19 cellular contexts compared by ENCODE assay signal in the genomic region with DNA sequence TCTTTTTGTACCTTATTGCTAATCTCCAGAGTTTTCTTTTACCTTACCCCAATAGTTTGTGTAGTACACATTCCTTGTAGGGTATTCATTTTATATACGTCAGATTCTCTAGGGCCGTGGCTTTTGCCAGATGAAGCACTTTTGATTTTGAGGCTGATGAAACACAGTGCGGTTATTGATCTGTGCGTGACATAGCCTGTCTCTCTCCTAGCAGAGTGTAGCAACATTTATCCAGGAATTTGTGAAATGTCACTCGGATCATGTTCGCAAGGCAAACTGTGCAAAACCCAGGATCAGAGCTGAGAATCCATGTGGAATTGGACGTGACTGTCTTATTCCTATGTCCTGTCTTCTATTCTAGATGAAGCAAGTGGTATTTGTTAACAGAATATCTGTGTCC.
A peak's percentile ranks its signal among the peaks of the same experiment; 100 is the strongest.
DNase-seq lines count a peak whose midpoint lies in the region; ATAC-seq and TF ChIP-seq lines count a peak whose summit lies in the region.
"Had no signal": no experiment of that assay in that cellular context is flagged by ENCODE, and none has a peak within 500 bp of the region (broad histone marks: within the 10 kb centered on the region; RNA-seq: fewer than 3 reads in every experiment).

No MANE protein-coding gene starts in this region.

- H3K36me3 ChIP-seq in GM23338 (ENCODE audit: insufficient read depth), result no peaks in the 10 kb centered on the region
- H3K36me3 ChIP-seq in neuronal stem cell (replicated peaks in 1 of 2; ENCODE audit: control insufficient read depth in 2 of 2, insufficient read depth in 2 of 2, low read length in 2 of 2), result no peaks in the 10 kb centered on the region
- H3K36me3 ChIP-seq: BE2C had no signal

- H3K4me2 ChIP-seq in GM23338, result no peak overlapping the region
- H3K4me2 ChIP-seq in neuronal stem cell (ENCODE audit: insufficient read depth, low read length, poor library complexity, severe bottlenecking), result no peak overlapping the region
- H3K4me2 ChIP-seq: BLaER1 had no signal

- H3K4me1 ChIP-seq in GM23338 (ENCODE audit: insufficient read depth) (no peaks in the 10 kb centered on the region), neuronal stem cell (ENCODE audit: control insufficient read depth in 2 of 2, insufficient read depth in 1 of 2, low read depth in 1 of 2, low read length in 2 of 2) (no peaks in the 10 kb centered on the region)
- H3K4me1 ChIP-seq: BE2C, BLaER1, Caco-2 had no signal

- H2BK12ac ChIP-seq in neuronal stem cell (ENCODE audit: low read length), result no peak overlapping the region

- DNase-seq in GM23338 (ENCODE audit: low spot score) (no peak), HuH-7.5 (ENCODE audit: low spot score) (peak; percentile 3), left lobe of liver (ENCODE audit: low spot score) (peak; percentile 48), neuronal stem cell (ENCODE audit: low spot score) (no peak), endothelial cell (ENCODE audit: low spot score) (no peak)
- DNase-seq in CD4-positive, alpha-beta T cell, result no peak
- DNase-seq: 8988T; ACHN; BE2C; C1 segment of cervical spinal cord; Caco-2; Calu3; CD4-positive, CD25-positive, alpha-beta regulatory T cell; CD8-positive, alpha-beta T cell; DMS79 treated with DMSO at 0.1 percent for 48 hours; GF-D8 had no signal

- H2AFZ ChIP-seq in GM23338, result no peak overlapping the region
- H2AFZ ChIP-seq in neuronal stem cell (ENCODE audit: low read length), result no peak overlapping the region

- H3K27ac Mint-ChIP-seq in GM23338 (peak overlapping the region; percentile 17; the same call in 1 of the 2 replicates), endothelial cell (ENCODE audit: unreplicated experiment) (no peak overlapping the region)
- H3K27ac Mint-ChIP-seq in CD4-positive, alpha-beta T cell, result no peak overlapping the region
- H3K27ac Mint-ChIP-seq: CD14-positive monocyte; CD4-positive, CD25-positive, alpha-beta regulatory T cell; CD8-positive, alpha-beta T cell had no signal

- H3K9me3 Mint-ChIP-seq in GM23338 (no peaks in the 10 kb centered on the region; the same call in 2 of the 3 replicates), endothelial cell (ENCODE audit: unreplicated experiment) (no peaks in the 10 kb centered on the region)
- peaks cover 5% of the 10 kb centered on the region for H3K9me3 Mint-ChIP-seq in CD4-positive, alpha-beta T cell

- H3K79me1 ChIP-seq in neuronal stem cell (ENCODE audit: low read depth, low read length), result no peaks in the 10 kb centered on the region

- H3K9me2 ChIP-seq in GM23338 (ENCODE audit: insufficient read depth), result no peaks in the 10 kb centered on the region

- H2BK5ac ChIP-seq in neuronal stem cell (ENCODE audit: low read length), result no peak overlapping the region

- H3K27ac ChIP-seq in GM23338 (ENCODE audit: low read depth) (no peak overlapping the region), neuronal stem cell (replicated peaks; ENCODE audit: low read length) (no peak overlapping the region)
- H3K27ac ChIP-seq in CD4-positive, alpha-beta T cell (ENCODE audit: low read depth, low read length), result no peak overlapping the region
- H3K27ac ChIP-seq: BLaER1 had no signal

- no peak overlapping the region for H4K8ac ChIP-seq in neuronal stem cell (ENCODE audit: low read depth, low read length)

- H2BK120ac ChIP-seq in neuronal stem cell (ENCODE audit: low read depth, low read length), result no peak overlapping the region

- no peaks in the 10 kb centered on the region for H3K4me1 Mint-ChIP-seq in GM23338
- no peaks in the 10 kb centered on the region for H3K4me1 Mint-ChIP-seq in CD4-positive, alpha-beta T cell (ENCODE audit: low read depth)
- H3K4me1 Mint-ChIP-seq in endothelial cell (ENCODE audit: unreplicated experiment), result no peaks in the 10 kb centered on the region
- H3K4me1 Mint-ChIP-seq: CD14-positive monocyte; CD4-positive, CD25-positive, alpha-beta regulatory T cell had no signal

- peak overlapping the region; percentile 50 for H3K9ac ChIP-seq in neuronal stem cell (ENCODE audit: low read depth, low read length, poor library complexity)
- H3K9ac ChIP-seq: BLaER1 had no signal

- no peak overlapping the region for H3K18ac ChIP-seq in neuronal stem cell (ENCODE audit: low read length)

- H3K27me3 Mint-ChIP-seq in GM23338 (ENCODE audit: insufficient read depth, low read depth, poor library complexity), result no peaks in the 10 kb centered on the region
- H3K27me3 Mint-ChIP-seq in CD4-positive, alpha-beta T cell, result no peaks in the 10 kb centered on the region
- H3K27me3 Mint-ChIP-seq in endothelial cell (ENCODE audit: unreplicated experiment), result no peaks in the 10 kb centered on the region

- no peaks in the 10 kb centered on the region for H3K79me2 ChIP-seq in GM23338 (replicated peaks; ENCODE audit: insufficient read depth)

- intact Hi-C loops in CD4-positive, alpha-beta T cell (cut with DNase I, micrococcal nuclease), result no loop called here

- H3K36me3 Mint-ChIP-seq in GM23338 (ENCODE audit: low read depth), result no peaks in the 10 kb centered on the region; the same call in 2 of the 3 replicates
- no peaks in the 10 kb centered on the region for H3K36me3 Mint-ChIP-seq in CD4-positive, alpha-beta T cell (ENCODE audit: low read depth)
- no peaks in the 10 kb centered on the region for H3K36me3 Mint-ChIP-seq in endothelial cell (ENCODE audit: low read depth, unreplicated experiment)
- H3K36me3 Mint-ChIP-seq: CD4-positive, CD25-positive, alpha-beta regulatory T cell; CD8-positive, alpha-beta T cell had no signal

- POLR2A ChIA-PET in CD4-positive, alpha-beta T cell (lab: Charles Lee), result no interaction called here

- no CpG with 5 or more reads among the region's 7 CpGs for WGBS in neuronal stem cell (ENCODE audit: extremely low coverage in 2 of 2, insufficient read length in 2 of 2, insufficient replicate concordance in 1 of 2), 2 donors

- TF ChIP-seq CTCF in GM23338 (conservative IDR thresholded peaks at IDR 0.05; ENCODE audit: low read depth in 2 of 2) (no peak), endothelial cell (IDR thresholded peaks at IDR 0.05; ENCODE audit: unreplicated experiment) (no peak)
- no peak for TF ChIP-seq CTCF in CD4-positive, alpha-beta T cell (IDR thresholded peaks at IDR 0.05)

- no peak for ATAC-seq in GM23338
- ATAC-seq in left lobe of liver, result peak; percentile 95
- ATAC-seq in CD4-positive, alpha-beta T cell (ENCODE audit: poor library complexity), result no peak
- ATAC-seq in GM18519 (IDR thresholded peaks at IDR 0.05; ENCODE audit: low FRiP score, unreplicated experiment), result no peak
- ATAC-seq: CD8-positive, alpha-beta T cell had no signal

- no peak overlapping the region for H3K23ac ChIP-seq in neuronal stem cell (ENCODE audit: low read depth, low read length, poor library complexity)

- H3K4me3 ChIP-seq in GM23338 (no peak overlapping the region), neuronal stem cell (ENCODE audit: low read length in 2 of 2) (no peak overlapping the region)
- H3K4me3 ChIP-seq: BLaER1 had no signal

- CTCF ChIA-PET in CD4-positive, alpha-beta T cell (lab: Charles Lee), result no interaction called here

- no peaks in the 10 kb centered on the region for H3F3A ChIP-seq in GM23338 (replicated peaks; ENCODE audit: low read depth)

- H3K27me3 ChIP-seq in GM23338 (ENCODE audit: insufficient read depth) (no peaks in the 10 kb centered on the region), neuronal stem cell (ENCODE audit: control insufficient read depth in 3 of 3, insufficient read depth in 3 of 3, low read depth in 1 of 3, low read length in 3 of 3) (no peaks in the 10 kb centered on the region)
- H3K27me3 ChIP-seq in CD4-positive, alpha-beta T cell (ENCODE audit: control insufficient read depth, insufficient read depth, low read length), result no peaks in the 10 kb centered on the region
- H3K27me3 ChIP-seq: BE2C, BLaER1 had no signal

- peaks cover 0 to 4% of the 10 kb centered on the region in 2 donors for H3K9me3 ChIP-seq in neuronal stem cell (replicated peaks in 1 of 2; ENCODE audit: control insufficient read depth in 2 of 2, insufficient read depth in 1 of 2, low read depth in 1 of 2, low read length in 2 of 2)
- H3K9me3 ChIP-seq in CD4-positive, alpha-beta T cell (ENCODE audit: control insufficient read depth, low read length), result no peaks in the 10 kb centered on the region
- H3K9me3 ChIP-seq: BE2C, Caco-2 had no signal

- no peak overlapping the region for H4K91ac ChIP-seq in neuronal stem cell (ENCODE audit: low read depth, low read length, poor library complexity)

- no peak overlapping the region for H2BK15ac ChIP-seq in neuronal stem cell (ENCODE audit: low read length)

- no peak overlapping the region for H3K14ac ChIP-seq in neuronal stem cell (ENCODE audit: low read length)

- no peaks in the 10 kb centered on the region for H4K20me1 ChIP-seq in GM23338 (replicated peaks; ENCODE audit: insufficient read depth)
- H4K20me1 ChIP-seq: BLaER1 had no signal

- no peak overlapping the region for H2AK5ac ChIP-seq in neuronal stem cell (ENCODE audit: low read depth, low read length)

- H3K4ac ChIP-seq in neuronal stem cell (ENCODE audit: low read length), result no peak overlapping the region

- H3K4me3 Mint-ChIP-seq in GM23338 (no peak overlapping the region), endothelial cell (ENCODE audit: unreplicated experiment) (no peak overlapping the region)
- H3K4me3 Mint-ChIP-seq in CD4-positive, alpha-beta T cell, result no peak overlapping the region
- H3K4me3 Mint-ChIP-seq: CD14-positive monocyte; CD4-positive, CD25-positive, alpha-beta regulatory T cell; CD8-positive, alpha-beta T cell had no signal

TF ChIP-seq in GM23338, 12 proteins besides CTCF, POLR2A, EP300 and RAD21 (continues in another document):
- no peak for TF ChIP-seq CREB1 (CRISPR knock-in tag; IDR thresholded peaks at IDR 0.05; ENCODE audit: low read depth)
- TF ChIP-seq JUNB (IDR thresholded peaks at IDR 0.05; ENCODE audit: unreplicated experiment), result no peak

Comparison
In these comparisons a context has a peak if more than half of its experiments do, and no peak if none do; other contexts are left out.
1. DNase-seq: peak in HuH-7.5 (single experiment) and left lobe of liver (single experiment); none in GM23338 (single experiment), neuronal stem cell (single experiment), CD4-positive, alpha-beta T cell (0 of 10) and endothelial cell (single experiment).